In the genomic region with DNA sequence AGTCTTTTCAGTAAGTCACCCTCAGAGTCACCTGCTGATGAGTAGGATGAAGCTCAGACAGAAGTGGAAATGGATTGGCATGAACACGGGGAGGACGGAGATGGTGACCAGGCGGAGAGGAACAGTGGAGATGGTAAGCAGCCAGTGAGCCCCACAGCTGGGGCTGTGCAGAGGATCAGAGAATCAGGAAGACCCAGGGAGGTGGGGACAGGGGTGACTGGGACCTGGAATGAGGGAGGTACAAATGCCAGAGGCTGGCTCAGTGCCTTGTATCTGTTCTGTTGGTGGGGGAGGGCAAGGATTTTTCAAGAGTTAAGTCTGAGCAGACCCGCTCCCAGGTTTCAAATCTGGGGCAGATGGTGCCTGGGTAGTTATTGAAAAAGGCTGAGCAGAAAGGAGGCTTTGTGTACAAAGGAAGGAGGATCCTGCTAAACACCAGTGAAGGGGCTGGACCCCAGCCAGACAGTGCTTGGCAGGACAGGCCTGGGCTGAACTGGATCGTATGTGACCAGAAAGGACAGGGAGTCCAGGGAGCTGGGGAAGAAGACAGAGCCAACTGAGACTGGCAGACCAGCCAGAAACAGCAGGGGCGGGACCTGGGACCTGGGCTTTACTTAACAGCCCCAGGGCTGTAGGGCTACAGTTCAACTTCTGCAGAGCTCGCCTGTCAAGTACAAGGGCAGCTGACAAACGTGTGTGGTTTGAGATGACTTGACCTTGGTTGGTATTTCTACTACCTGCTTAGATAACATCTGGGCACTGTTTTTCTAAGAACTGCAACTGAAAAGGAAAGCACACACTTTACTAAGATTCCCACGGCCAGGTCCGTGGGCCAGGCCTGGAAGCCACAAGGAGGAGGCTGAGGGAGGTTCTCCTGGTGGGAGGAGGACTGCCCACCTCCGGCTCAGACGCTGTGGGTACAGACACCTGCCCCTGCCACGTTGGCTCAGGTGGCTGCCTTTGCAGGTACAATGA, we compare ENCODE assay signal across 9 cellular contexts. TPM values are rescaled to one million over a fixed set of nuclear protein-coding genes. Genes with fewer than 3 reads are reported as not detected.
A peak's percentile ranks its signal among the peaks of the same experiment; 100 is the strongest.
DNase-seq lines count a peak whose midpoint lies in the region; ATAC-seq and TF ChIP-seq lines count a peak whose summit lies in the region.
"Had no signal": no experiment of that assay in that cellular context is flagged by ENCODE, and none has a peak within 500 bp of the region (broad histone marks: within the 10 kb centered on the region; RNA-seq: fewer than 3 reads in every experiment).

No MANE protein-coding gene starts in this region.

- TF ChIP-seq POLR2A in GM18505 (IDR thresholded peaks at IDR 0.05; ENCODE audit: borderline replicate concordance, extremely low read depth, insufficient read depth, insufficient read length): no peak

- ATAC-seq in stimulated activated naive CD8-positive, alpha-beta T cell treated with anti-CD3 and anti-CD28 coated beads, Interleukin-15, amount 100 ng/mL, for 72 hours: peak; percentile 42
- no peak for ATAC-seq in stimulated activated naive CD8-positive, alpha-beta T cell treated with anti-CD3 and anti-CD28 coated beads, Interleukin-15, Interleukin-2, amounts not matched to agents 100 U/mL and 50 U/mL, for 24 hours
- ATAC-seq in right cardiac atrium: peak; percentile 25 to 57
- no peak for ATAC-seq in GM18505 (IDR thresholded peaks at IDR 0.05; ENCODE audit: unreplicated experiment)

- intact Hi-C loops in right cardiac atrium (cut with DNase I): no loop called here

- H3K4me1 ChIP-seq in right cardiac atrium (ENCODE audit: control insufficient read depth, insufficient read depth, low read length): peaks cover 2% of the 10 kb centered on the region

- no peak overlapping the region for H3K4me3 Mint-ChIP-seq in stimulated activated naive CD8-positive, alpha-beta T cell treated with anti-CD3 and anti-CD28 coated beads, Interleukin-15, amount 100 ng/mL, for 72 hours

- peaks cover 3% of the 10 kb centered on the region for H3K9me3 ChIP-seq in right cardiac atrium (ENCODE audit: control insufficient read depth, low read length)
- H3K9me3 ChIP-seq: thoracic aorta had no signal

- H3K4me3 ChIP-seq in right cardiac atrium (ENCODE audit: low read length): no peak overlapping the region
- H3K4me3 ChIP-seq: thoracic aorta had no signal

- H3K27me3 Mint-ChIP-seq in stimulated activated naive CD8-positive, alpha-beta T cell treated with anti-CD3 and anti-CD28 coated beads, Interleukin-15, amount 100 ng/mL, for 72 hours: peaks cover 32% of the 10 kb centered on the region

- no peaks in the 10 kb centered on the region for H3K27me3 ChIP-seq in right cardiac atrium (ENCODE audit: control insufficient read depth, insufficient read depth)

- no peak for DNase-seq in stimulated activated naive CD8-positive, alpha-beta T cell treated with anti-CD3 and anti-CD28 coated beads, Interleukin-15, amount 100 ng/mL, for 72 hours
- no peak for DNase-seq in stimulated activated naive CD8-positive, alpha-beta T cell treated with anti-CD3 and anti-CD28 coated beads, Interleukin-15, Interleukin-2, amounts not matched to agents 100 U/mL and 50 U/mL, for 24 hours
- DNase-seq in NCI-H2196 (lab: John Stamatoyannopoulos, UW; ENCODE audit: unreplicated experiment) (peak; percentile 32), right cardiac atrium (peak; percentile 32 to 80 (median 76)), NCI-H1436 treated with DMSO at 0.1 percent for 48 hours (lab: John Stamatoyannopoulos, UW) (no peak), amniotic stem cell (lab: John Stamatoyannopoulos, UW) (no peak)
- DNase-seq in activated CD4-positive, alpha-beta T cell treated with anti-CD3 and anti-CD28 coated beads for 48 hours: no peak

- peaks cover 7 to 17% of the 10 kb centered on the region in 2 donors for H3K9me3 Mint-ChIP-seq in stimulated activated naive CD8-positive, alpha-beta T cell treated with anti-CD3 and anti-CD28 coated beads, Interleukin-15, amount 100 ng/mL, for 72 hours

- peaks cover 12% of the 10 kb centered on the region for H3K4me1 Mint-ChIP-seq in stimulated activated naive CD8-positive, alpha-beta T cell treated with anti-CD3 and anti-CD28 coated beads, Interleukin-15, amount 100 ng/mL, for 72 hours

- H3K27ac ChIP-seq in right cardiac atrium (ENCODE audit: low read length): no peak overlapping the region
- H3K27ac ChIP-seq: thoracic aorta had no signal

- WGBS in right cardiac atrium: 65% methylated on average over 13 of the region's 13 CpGs

- peak overlapping the region in 1 of 2 donors; percentile 76 for H3K27ac Mint-ChIP-seq in stimulated activated naive CD8-positive, alpha-beta T cell treated with anti-CD3 and anti-CD28 coated beads, Interleukin-15, amount 100 ng/mL, for 72 hours

RNA-seq across cellular contexts. Expression of gene FRMPD2, which starts 13.2 kb away (rescaled TPM):
- total RNA-seq in right cardiac atrium: 1 to 10 TPM; 3.5 to 6.5 (median 4.5) TPM
- 1.3 TPM for polyA plus RNA-seq in right cardiac atrium
- total RNA-seq: thoracic aorta had no signal

RNA-seq across cellular contexts. Expression of gene MAPK8, which starts 18.8 kb away (rescaled TPM):
- total RNA-seq in right cardiac atrium: 10 to 100 TPM; 31.5 to 35.5 (median 34.1) TPM
- 9.4 TPM for polyA plus RNA-seq in right cardiac atrium

Comparison
In these comparisons a context has a peak if more than half of its experiments do, and no peak if none do; other contexts are left out.
1. ATAC-seq: peak in stimulated activated naive CD8-positive, alpha-beta T cell treated with anti-CD3 and anti-CD28 coated beads, Interleukin-15, amount 100 ng/mL, for 72 hours (single experiment) and right cardiac atrium (2 of 2); none in stimulated activated naive CD8-positive, alpha-beta T cell treated with anti-CD3 and anti-CD28 coated beads, Interleukin-15, Interleukin-2, amounts not matched to agents 100 U/mL and 50 U/mL, for 24 hours (single experiment) and GM18505 (single experiment).
2. DNase-seq: peak in NCI-H2196 (single experiment) and right cardiac atrium (3 of 3); none in stimulated activated naive CD8-positive, alpha-beta T cell treated with anti-CD3 and anti-CD28 coated beads, Interleukin-15, amount 100 ng/mL, for 72 hours (0 of 2), stimulated activated naive CD8-positive, alpha-beta T cell treated with anti-CD3 and anti-CD28 coated beads, Interleukin-15, Interleukin-2, amounts not matched to agents 100 U/mL and 50 U/mL, for 24 hours (single experiment), NCI-H1436 treated with DMSO at 0.1 percent for 48 hours (single experiment), activated CD4-positive, alpha-beta T cell treated with anti-CD3 and anti-CD28 coated beads for 48 hours (single experiment) and amniotic stem cell (single experiment).